Comparison of ENCODE assay signal across 16 cellular contexts in the genomic region with DNA sequence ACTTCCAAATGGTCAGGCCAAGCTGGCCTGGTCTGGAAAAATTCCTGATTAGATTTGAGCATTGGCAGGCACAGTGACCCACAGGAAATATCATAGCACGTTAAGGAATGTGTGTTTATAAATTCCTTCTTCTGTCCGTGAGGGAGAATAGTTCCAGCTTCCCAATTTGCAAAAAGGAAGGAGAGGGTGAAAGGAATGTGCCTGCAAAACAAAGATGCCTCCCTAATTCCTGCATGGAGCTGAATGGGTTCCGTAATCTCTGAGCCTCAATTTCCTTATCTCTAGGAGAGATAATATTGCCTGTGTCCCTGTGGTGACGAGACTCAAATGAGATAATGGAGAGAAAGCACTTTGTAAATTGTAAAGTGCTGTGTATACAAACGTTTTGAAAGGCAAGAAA.
DNase-seq lines count a peak whose midpoint lies in the region; ATAC-seq, FAIRE-seq and TF ChIP-seq lines count a peak whose summit lies in the region.
"Had no signal": no experiment of that assay in that cellular context is flagged by ENCODE, and none has a peak within 500 bp of the region (broad histone marks: within the 10 kb centered on the region; RNA-seq: fewer than 3 reads in every experiment).

No MANE protein-coding gene starts in this region.

- TF ChIP-seq CTCF in AG04450 (IDR thresholded peaks at IDR 0.05; ENCODE audit: low read depth, low read length): no peak

- no peak overlapping the region for H3K4me3 ChIP-seq in AG04450 (ENCODE audit: low read depth, low read length)
- H3K4me3 ChIP-seq: dorsolateral prefrontal cortex, K562, lung had no signal

- no peak for FAIRE-seq in HTR-8/SVneo (lab: Jason Lieb, UNC)
- FAIRE-seq: K562 had no signal

- no peaks in the 10 kb centered on the region for H3K9me3 ChIP-seq in AG04450 (ENCODE audit: control insufficient read depth, insufficient read depth, low read length)

- CTCF ChIA-PET in AG04450 (lab: Charles Lee): interaction anchor here (0.8 to 3.6 kb wide), 5 partner anchors 14 to 300 kb away, joined by 4 to 16 read pairs (median 10); no protein-coding TSS in a partner anchor

- H3K27ac ChIP-seq in AG04450 (ENCODE audit: low read depth, low read length): no peak overlapping the region

- ATAC-seq in HG03460 (IDR thresholded peaks at IDR 0.05; ENCODE audit: unreplicated experiment) (no peak), HG02852 (IDR thresholded peaks at IDR 0.05; ENCODE audit: unreplicated experiment) (no peak)
- ATAC-seq: activated CD8-positive, alpha-beta T cell treated with anti-CD3 and anti-CD28 coated beads, Interleukin-2, amount 10 ng/mL, durations not matched to agents 7 days and 5 days; K562 had no signal

- DNase-seq in AG04450 (ENCODE audit: low read depth, low spot score) (peak; percentile 43), HTR-8/SVneo (ENCODE audit: insufficient read length, low spot score) (peak; percentile 27), dedifferentiated amniotic fluid mesenchymal stem cell (ENCODE audit: extremely low spot score) (peak; percentile 45), lung microvascular endothelial cell (ENCODE audit: low read depth in 2 of 2) (peak; percentile 71 to 79), inferior parietal cortex (ENCODE audit: extremely low spot score) (no peak), amniotic stem cell (lab: John Stamatoyannopoulos, UW) (no peak)
- DNase-seq: activated CD8-positive, alpha-beta T cell treated with anti-CD3 and anti-CD28 coated beads, Interleukin-2, amount 10 ng/mL, durations not matched to agents 7 days and 5 days; activated naive CD4-positive, alpha-beta T cell treated with anti-CD3 and anti-CD28 coated beads, Interleukin-2, amount 10 ng/mL, durations not matched to agents 7 days and 5 days; dorsolateral prefrontal cortex; NCI-H2029 treated with DMSO at 0.1 percent for 48 hours; stimulated activated CD4-positive, alpha-beta T cell treated with anti-CD3 and anti-CD28 coated beads, Interleukin-4, amount 100 ng/mL, for 1 hour; stimulated activated naive CD4-positive, alpha-beta T cell had no signal

- POLR2A ChIA-PET in AG04450 (lab: Yijun Ruan, JAX): interaction anchor here (1.0 to 1.7 kb wide), 2 partner anchors 27 to 127 kb away, joined by 4 to 10 read pairs; no protein-coding TSS in a partner anchor

- no peaks in the 10 kb centered on the region for H3K27me3 ChIP-seq in AG04450 (ENCODE audit: control insufficient read depth, insufficient read depth, low read length)
- H3K27me3 ChIP-seq: dorsolateral prefrontal cortex had no signal

Comparison
In these comparisons a context has a peak if more than half of its experiments do, and no peak if none do; other contexts are left out.
1. DNase-seq: peak in AG04450 (single experiment), HTR-8/SVneo (single experiment), dedifferentiated amniotic fluid mesenchymal stem cell (single experiment) and lung microvascular endothelial cell (2 of 2); none in inferior parietal cortex (single experiment) and amniotic stem cell (single experiment).